In the genomic region with DNA sequence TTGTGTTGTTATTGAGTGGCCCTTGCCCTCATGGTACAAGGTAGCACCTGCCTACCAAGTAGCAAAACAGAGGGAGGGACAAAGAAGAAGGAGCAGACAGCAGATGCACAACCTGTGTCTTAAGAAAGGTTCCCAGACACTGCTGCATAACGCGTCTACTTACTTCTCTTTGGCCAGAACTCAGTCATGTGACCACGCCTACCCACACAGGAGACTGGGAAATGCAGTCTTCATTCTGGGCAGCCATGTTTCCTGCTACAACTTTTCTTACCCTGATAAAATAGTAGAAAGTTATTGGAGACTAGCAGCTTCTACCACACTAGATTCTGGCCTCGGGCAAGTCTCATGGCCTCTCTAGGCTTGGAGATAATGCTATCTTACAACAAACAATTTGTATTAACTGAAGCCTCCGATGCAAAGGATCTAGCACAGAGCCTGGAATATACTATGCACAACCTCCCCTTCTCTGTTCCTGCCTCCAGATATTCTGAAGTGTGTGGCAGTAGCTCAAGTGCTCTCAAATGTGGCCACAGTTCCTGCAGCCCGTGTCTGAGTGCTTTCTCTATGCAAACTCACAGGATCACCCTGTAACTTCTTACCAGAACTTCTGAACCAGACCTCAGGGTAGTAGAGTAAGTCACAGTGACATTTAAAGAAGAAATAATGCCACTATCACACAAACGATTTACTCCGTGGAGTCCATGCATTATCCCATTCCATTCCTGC, we compare ENCODE assay signal across 1 cellular context.
TF ChIP-seq lines count a peak whose summit lies in the region.

No MANE protein-coding gene starts in this region.

TF ChIP-seq in endothelial cell of umbilical vein, 7 proteins besides CTCF, POLR2A, EP300 and RAD21:
- no peak for TF ChIP-seq JUN (IDR thresholded peaks at IDR 0.05; ENCODE audit: borderline replicate concordance, insufficient read depth, insufficient read length, low read depth)
- TF ChIP-seq, protein P1, sequence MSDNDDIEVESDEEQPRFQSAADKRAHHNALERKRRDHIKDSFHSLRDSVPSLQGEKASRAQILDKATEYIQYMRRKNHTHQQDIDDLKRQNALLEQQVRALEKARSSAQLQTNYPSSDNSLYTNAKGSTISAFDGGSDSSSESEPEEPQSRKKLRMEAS (IDR thresholded peaks at IDR 0.05; ENCODE audit: insufficient read depth, insufficient read length): peak; percentile 43
